Comparison of ENCODE assay signal across 8 cellular contexts in the genomic region with DNA sequence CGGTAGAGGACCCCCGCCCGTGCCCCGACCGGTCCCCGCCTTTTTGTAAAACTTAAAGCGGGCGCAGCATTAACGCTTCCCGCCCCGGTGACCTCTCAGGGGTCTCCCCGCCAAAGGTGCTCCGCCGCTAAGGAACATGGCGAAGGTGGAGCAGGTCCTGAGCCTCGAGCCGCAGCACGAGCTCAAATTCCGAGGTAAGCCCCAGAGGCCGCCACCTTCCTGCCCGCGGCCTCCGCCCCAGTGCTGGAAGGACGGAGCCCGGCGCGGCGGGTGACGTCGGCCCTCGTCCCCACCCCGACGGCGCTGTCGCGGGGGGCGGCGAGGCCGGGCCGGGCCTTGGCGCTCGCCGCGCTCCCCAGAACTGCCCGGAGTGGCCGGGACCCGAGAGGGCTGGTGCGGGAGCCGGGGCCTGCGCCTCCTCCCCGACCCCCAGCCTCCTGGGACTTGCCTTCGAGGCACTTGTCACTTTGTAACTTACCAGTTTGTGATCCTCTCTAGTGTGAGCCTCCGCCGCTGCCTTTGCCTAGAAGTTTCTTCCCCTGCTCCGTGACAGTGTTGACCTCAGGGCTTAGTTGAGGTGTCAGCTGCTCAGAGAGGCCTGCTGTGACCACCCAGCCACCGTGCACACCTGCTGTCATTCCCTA. TPM values are rescaled to one million over a fixed set of nuclear protein-coding genes. Genes with fewer than 3 reads are reported as not detected.
A peak's percentile ranks its signal among the peaks of the same experiment; 100 is the strongest.
DNase-seq lines count a peak whose midpoint lies in the region; ATAC-seq, FAIRE-seq and TF ChIP-seq lines count a peak whose summit lies in the region.

No MANE protein-coding gene starts in this region.

- no peak for FAIRE-seq in H54 (lab: Jason Lieb, UNC)

- no peak overlapping the region for H3K4me3 ChIP-seq in KMS-11 (IDR thresholded peaks at IDR 0.05; ENCODE audit: insufficient read depth, low read depth, low read length)
- H3K4me3 ChIP-seq in heart right ventricle = peak overlapping the region; percentile 68 to 95 (median 82)
- peak overlapping the region; percentile 90 for H3K4me3 ChIP-seq in psoas muscle

- TF ChIP-seq CTCF in KMS-11 (conservative IDR thresholded peaks at IDR 0.05; ENCODE audit: low read depth, low read length) (no peak), heart right ventricle (IDR thresholded peaks at IDR 0.05) (no peak), psoas muscle (IDR thresholded peaks at IDR 0.05) (no peak)

- H3K9me3 Mint-ChIP-seq in activated naive CD4-positive, alpha-beta T cell treated with anti-CD3 and anti-CD28 coated beads, Interleukin-2, amount 10 ng/mL, durations not matched to agents 7 days and 5 days = no peaks in the 10 kb centered on the region

- H3K27ac ChIP-seq in KMS-11 (peak overlapping the region; percentile 89), heart right ventricle (peak overlapping the region; percentile 70 to 99 (median 96)), psoas muscle (peak overlapping the region; percentile 97)

- CTCF ChIA-PET in activated naive CD4-positive, alpha-beta T cell treated with anti-CD3 and anti-CD28 coated beads, Interleukin-2, amount 10 ng/mL, durations not matched to agents 7 days and 5 days (lab: Charles Lee) = no interaction called here

- H3K36me3 Mint-ChIP-seq in activated naive CD4-positive, alpha-beta T cell treated with anti-CD3 and anti-CD28 coated beads, Interleukin-2, amount 10 ng/mL, durations not matched to agents 7 days and 5 days = peaks cover 34% of the 10 kb centered on the region

- peak overlapping the region; percentile 70 for H2AFZ ChIP-seq in KMS-11 (ENCODE audit: low read depth)

- H3K27me3 ChIP-seq in KMS-11 (ENCODE audit: insufficient read depth, low read depth) (no peaks in the 10 kb centered on the region), heart right ventricle (no peaks in the 10 kb centered on the region), psoas muscle (ENCODE audit: insufficient read depth in 3 of 3, low read length in 2 of 3) (no peaks in the 10 kb centered on the region)

- H3K4me1 ChIP-seq in KMS-11 (ENCODE audit: low read depth, poor library complexity, severe bottlenecking) = peaks cover 35% of the 10 kb centered on the region
- H3K4me1 ChIP-seq in heart right ventricle = peaks cover 3 to 52% (median 43%) of the 10 kb centered on the region in 9 donors
- peaks cover 38% of the 10 kb centered on the region for H3K4me1 ChIP-seq in psoas muscle

- peaks cover 10% of the 10 kb centered on the region for H4K20me1 ChIP-seq in KMS-11 (ENCODE audit: insufficient read depth)

- peak; percentile 46 to 78 (median 68) for ATAC-seq in heart right ventricle
- peak; percentile 55 to 70 (median 63) for ATAC-seq in psoas muscle

- DNase-seq in NCI-H82 (lab: John Stamatoyannopoulos, UW) = peak; percentile 36
- DNase-seq in NCI-H82 treated with DMSO at 0.1 percent for 48 hours (lab: John Stamatoyannopoulos, UW; ENCODE audit: unreplicated experiment) = no peak
- DNase-seq in H54 (ENCODE audit: insufficient read length, low spot score) = peak; percentile 20
- no peak for DNase-seq in activated naive CD4-positive, alpha-beta T cell treated with anti-CD3 and anti-CD28 coated beads, Interleukin-2, amount 10 ng/mL, durations not matched to agents 7 days and 5 days
- DNase-seq in heart right ventricle = peak in 1 of 2 donors; percentile 29
- DNase-seq in psoas muscle = peak in 1 of 2 donors; percentile 52
- no peak for DNase-seq in SKM-1 treated with dmso at 0.1 percent for 144 hours (lab: John Stamatoyannopoulos, UW; ENCODE audit: unreplicated experiment)

- TF ChIP-seq POLR2A in H54 (IDR thresholded peaks at IDR 0.05; ENCODE audit: low read depth, low read length) = peak; percentile 17; the same call in 1 of the 2 replicates

- H3K4me2 ChIP-seq in KMS-11 = peak overlapping the region; percentile 55

- H3K4me3 Mint-ChIP-seq in activated naive CD4-positive, alpha-beta T cell treated with anti-CD3 and anti-CD28 coated beads, Interleukin-2, amount 10 ng/mL, durations not matched to agents 7 days and 5 days = peak overlapping the region; percentile 87

- H3K9me3 ChIP-seq in heart right ventricle (peaks cover 0 to 14% (median 0%) of the 10 kb centered on the region in 11 donors), psoas muscle (no peaks in the 10 kb centered on the region)

- H3K27ac Mint-ChIP-seq in activated naive CD4-positive, alpha-beta T cell treated with anti-CD3 and anti-CD28 coated beads, Interleukin-2, amount 10 ng/mL, durations not matched to agents 7 days and 5 days = peak overlapping the region; percentile 92

- intact Hi-C loops in heart right ventricle (cut with DNase I) (loop anchor here in 5 of 10 donors (5.0 to 10.0 kb wide), 4 partner anchors 75 to 645 kb away; partner anchors contain the start of genes ATP5F1E (in 1 of the 5) and RAB22A (in 1 of the 5)), psoas muscle (cut with DNase I) (loop anchor here in 1 of 2 donors (10.0 kb wide), 1 partner anchor 75 kb away; no protein-coding TSS in a partner anchor)

- peaks cover 14% of the 10 kb centered on the region for H3K27me3 Mint-ChIP-seq in activated naive CD4-positive, alpha-beta T cell treated with anti-CD3 and anti-CD28 coated beads, Interleukin-2, amount 10 ng/mL, durations not matched to agents 7 days and 5 days

- H3K36me3 ChIP-seq in KMS-11 (ENCODE audit: insufficient read depth) (no peaks in the 10 kb centered on the region; the same call in 1 of the 2 replicates), heart right ventricle (peaks cover 0 to 15% (median 0%) of the 10 kb centered on the region in 9 donors), psoas muscle (ENCODE audit: insufficient read depth in 1 of 2, low read depth in 1 of 2) (peaks cover 0 to 3% of the 10 kb centered on the region in 2 donors)

- WGBS in heart right ventricle, 2 donors = 0 to 1% methylated on average over 50 to 56 of the region's 56 CpGs
- 0 to 1% (median 0%) methylated on average over 36 to 56 of the region's 56 CpGs for WGBS in psoas muscle, 3 donors

- peaks cover 52% of the 10 kb centered on the region for H3K79me2 ChIP-seq in KMS-11 (ENCODE audit: insufficient read depth, low read depth)

- peak overlapping the region; percentile 98 for H3K9ac ChIP-seq in KMS-11

- H3K4me1 Mint-ChIP-seq in activated naive CD4-positive, alpha-beta T cell treated with anti-CD3 and anti-CD28 coated beads, Interleukin-2, amount 10 ng/mL, durations not matched to agents 7 days and 5 days = peaks cover 45% of the 10 kb centered on the region

RNA-seq across cellular contexts. Expression of gene VAPB, which starts 0.4 kb away (rescaled TPM):
- total RNA-seq in heart right ventricle (10 to 100 TPM; 59.9 to 89.9 (median 70.8) TPM), psoas muscle (10 to 100 TPM; 64.0 to 84.5 (median 77.5) TPM)
- polyA plus RNA-seq in heart right ventricle (10 to 100 TPM; 20.8 to 25.8 TPM), psoas muscle (10 to 100 TPM; 30.7 to 46.5 (median 44.4) TPM)

Comparison
In these comparisons a context has a peak if more than half of its experiments do, and no peak if none do; other contexts are left out.
1. DNase-seq: peak in NCI-H82 (single experiment) and H54 (single experiment); none in NCI-H82 treated with DMSO at 0.1 percent for 48 hours (single experiment), activated naive CD4-positive, alpha-beta T cell treated with anti-CD3 and anti-CD28 coated beads, Interleukin-2, amount 10 ng/mL, durations not matched to agents 7 days and 5 days (single experiment) and SKM-1 treated with dmso at 0.1 percent for 144 hours (single experiment).
2. Peak in every context shown above with its lines, with median percentiles within 50 percentile points of each other: H3K27ac ChIP-seq.